ENCODE assay signal across 1 cellular context in the genomic region with DNA sequence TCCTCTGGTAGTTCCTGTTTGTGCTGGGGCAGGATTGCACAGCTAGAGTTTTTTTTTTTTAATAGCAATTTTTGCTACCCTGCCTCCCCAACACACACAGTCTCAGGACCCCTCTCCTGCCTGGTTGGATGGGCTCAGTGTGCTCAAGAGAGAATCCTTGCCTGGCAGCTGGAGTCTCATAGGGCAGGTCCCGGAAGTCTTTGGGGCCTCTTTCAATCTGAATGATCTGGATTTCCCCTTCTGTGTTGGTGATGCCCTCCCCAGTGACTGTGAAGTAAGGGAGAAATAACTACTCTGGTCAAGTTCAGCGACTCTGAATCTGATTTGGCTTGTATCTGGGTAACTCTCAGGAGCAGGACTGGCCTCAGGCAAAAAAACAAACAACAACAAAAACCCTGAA.
TF ChIP-seq lines count a peak whose summit lies in the region.

No MANE protein-coding gene starts in this region.

TF ChIP-seq in GM23338, 12 proteins besides CTCF, POLR2A, EP300 and RAD21 (continued from another document):
- TF ChIP-seq, protein P1, sequence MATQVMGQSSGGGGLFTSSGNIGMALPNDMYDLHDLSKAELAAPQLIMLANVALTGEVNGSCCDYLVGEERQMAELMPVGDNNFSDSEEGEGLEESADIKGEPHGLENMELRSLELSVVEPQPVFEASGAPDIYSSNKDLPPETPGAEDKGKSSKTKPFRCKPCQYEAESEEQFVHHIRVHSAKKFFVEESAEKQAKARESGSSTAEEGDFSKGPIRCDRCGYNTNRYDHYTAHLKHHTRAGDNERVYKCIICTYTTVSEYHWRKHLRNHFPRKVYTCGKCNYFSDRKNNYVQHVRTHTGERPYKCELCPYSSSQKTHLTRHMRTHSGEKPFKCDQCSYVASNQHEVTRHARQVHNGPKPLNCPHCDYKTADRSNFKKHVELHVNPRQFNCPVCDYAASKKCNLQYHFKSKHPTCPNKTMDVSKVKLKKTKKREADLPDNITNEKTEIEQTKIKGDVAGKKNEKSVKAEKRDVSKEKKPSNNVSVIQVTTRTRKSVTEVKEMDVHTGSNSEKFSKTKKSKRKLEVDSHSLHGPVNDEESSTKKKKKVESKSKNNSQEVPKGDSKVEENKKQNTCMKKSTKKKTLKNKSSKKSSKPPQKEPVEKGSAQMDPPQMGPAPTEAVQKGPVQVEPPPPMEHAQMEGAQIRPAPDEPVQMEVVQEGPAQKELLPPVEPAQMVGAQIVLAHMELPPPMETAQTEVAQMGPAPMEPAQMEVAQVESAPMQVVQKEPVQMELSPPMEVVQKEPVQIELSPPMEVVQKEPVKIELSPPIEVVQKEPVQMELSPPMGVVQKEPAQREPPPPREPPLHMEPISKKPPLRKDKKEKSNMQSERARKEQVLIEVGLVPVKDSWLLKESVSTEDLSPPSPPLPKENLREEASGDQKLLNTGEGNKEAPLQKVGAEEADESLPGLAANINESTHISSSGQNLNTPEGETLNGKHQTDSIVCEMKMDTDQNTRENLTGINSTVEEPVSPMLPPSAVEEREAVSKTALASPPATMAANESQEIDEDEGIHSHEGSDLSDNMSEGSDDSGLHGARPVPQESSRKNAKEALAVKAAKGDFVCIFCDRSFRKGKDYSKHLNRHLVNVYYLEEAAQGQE (IDR thresholded peaks at IDR 0.05; ENCODE audit: unreplicated experiment) = no peak
- TF ChIP-seq, protein P2, sequence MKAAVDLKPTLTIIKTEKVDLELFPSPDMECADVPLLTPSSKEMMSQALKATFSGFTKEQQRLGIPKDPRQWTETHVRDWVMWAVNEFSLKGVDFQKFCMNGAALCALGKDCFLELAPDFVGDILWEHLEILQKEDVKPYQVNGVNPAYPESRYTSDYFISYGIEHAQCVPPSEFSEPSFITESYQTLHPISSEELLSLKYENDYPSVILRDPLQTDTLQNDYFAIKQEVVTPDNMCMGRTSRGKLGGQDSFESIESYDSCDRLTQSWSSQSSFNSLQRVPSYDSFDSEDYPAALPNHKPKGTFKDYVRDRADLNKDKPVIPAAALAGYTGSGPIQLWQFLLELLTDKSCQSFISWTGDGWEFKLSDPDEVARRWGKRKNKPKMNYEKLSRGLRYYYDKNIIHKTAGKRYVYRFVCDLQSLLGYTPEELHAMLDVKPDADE (IDR thresholded peaks at IDR 0.05) = no peak
- TF ChIP-seq POLR2AphosphoS5 (IDR thresholded peaks at IDR 0.05; ENCODE audit: low read depth) (no peak), CREB1 (CRISPR knock-in tag; IDR thresholded peaks at IDR 0.05; ENCODE audit: low read depth) (no peak)
